ENCODE assay signal across 12 cellular contexts in genomic region chr1:3351300-3352083, GRCh38.
DNase-seq lines count a peak whose midpoint lies in the region; ATAC-seq, FAIRE-seq and TF ChIP-seq lines count a peak whose summit lies in the region.
"Had no signal": no experiment of that assay in that cellular context is flagged by ENCODE, and none has a peak within 500 bp of the region (broad histone marks: within the 10 kb centered on the region; RNA-seq: fewer than 3 reads in every experiment).

No MANE protein-coding gene starts in this region.

- TF ChIP-seq POLR2A in esophagus muscularis mucosa (IDR thresholded peaks at IDR 0.05; ENCODE audit: low read depth) (no peak), prostate gland (IDR thresholded peaks at IDR 0.05) (no peak), vagina (IDR thresholded peaks at IDR 0.05) (no peak)

- TF ChIP-seq EP300 in esophagus muscularis mucosa (IDR thresholded peaks at IDR 0.05), result no peak

- H3K27ac ChIP-seq in left ventricle myocardium inferior (replicated peaks), result peak overlapping the region; percentile 96
- H3K27ac ChIP-seq in esophagus muscularis mucosa (replicated peaks in 1 of 4), result peak overlapping the region; percentile 91 to 98 (median 96)
- H3K27ac ChIP-seq in prostate gland, result peak overlapping the region; percentile 59 to 77
- H3K27ac ChIP-seq in vagina, result peak overlapping the region; percentile 74

- DNase-seq in left ventricle myocardium inferior (no peak), cardiac septum (ENCODE audit: low spot score) (no peak), esophagus muscularis mucosa (ENCODE audit: extremely low spot score) (no peak), prostate gland (ENCODE audit: low spot score) (no peak), vagina (ENCODE audit: extremely low spot score in 2 of 2) (no peak), urothelium cell line (ENCODE audit: low spot score) (no peak), NCI-H226 (no peak)
- DNase-seq: activated CD8-positive, alpha-beta T cell treated with anti-CD3 and anti-CD28 coated beads for 36 hours; NCI-H1092 treated with DMSO at 0.1 percent for 48 hours; NCI-H526 treated with DMSO at 0.1 percent for 48 hours; T1000 had no signal

- H3K4me3 ChIP-seq in left ventricle myocardium inferior, result peak overlapping the region; percentile 41
- peak overlapping the region in 3 of 4 donors; percentile 38 to 49 (median 40) for H3K4me3 ChIP-seq in esophagus muscularis mucosa
- no peak overlapping the region for H3K4me3 ChIP-seq in prostate gland
- H3K4me3 ChIP-seq in vagina, result peak overlapping the region in 1 of 2 donors; percentile 28

- H3K27me3 ChIP-seq in left ventricle myocardium inferior (ENCODE audit: low read depth), result peaks cover 87% of the 10 kb centered on the region
- peaks cover 0 to 36% (median 0%) of the 10 kb centered on the region in 4 donors for H3K27me3 ChIP-seq in esophagus muscularis mucosa
- H3K27me3 ChIP-seq in prostate gland (replicated peaks; ENCODE audit: insufficient read depth), result peaks cover 9% of the 10 kb centered on the region
- H3K27me3 ChIP-seq in vagina, result no peaks in the 10 kb centered on the region

- no peak for ATAC-seq in HG03354 (IDR thresholded peaks at IDR 0.05; ENCODE audit: poor library complexity, severe bottlenecking, unreplicated experiment)
- ATAC-seq: activated CD8-positive, alpha-beta T cell treated with anti-CD3 and anti-CD28 coated beads for 36 hours had no signal

- WGBS in esophagus muscularis mucosa, result 64% methylated on average over 6 of the region's 8 CpGs
- 57% methylated on average over 8 of the region's 8 CpGs for WGBS in prostate gland

- no peak for FAIRE-seq in urothelium cell line (lab: Jason Lieb, UNC)

- H3K9me3 ChIP-seq in left ventricle myocardium inferior (replicated peaks) (no peaks in the 10 kb centered on the region), esophagus muscularis mucosa (no peaks in the 10 kb centered on the region), prostate gland (no peaks in the 10 kb centered on the region), vagina (no peaks in the 10 kb centered on the region)

- H3K4me1 ChIP-seq in left ventricle myocardium inferior (peaks cover 83% of the 10 kb centered on the region), esophagus muscularis mucosa (peaks cover 47 to 78% (median 59%) of the 10 kb centered on the region in 4 donors), prostate gland (replicated peaks) (peaks cover 11% of the 10 kb centered on the region), vagina (peaks cover 18% of the 10 kb centered on the region)

- H3K36me3 ChIP-seq in left ventricle myocardium inferior (no peaks in the 10 kb centered on the region), esophagus muscularis mucosa (no peaks in the 10 kb centered on the region), prostate gland (no peaks in the 10 kb centered on the region), vagina (no peaks in the 10 kb centered on the region)

- intact Hi-C loops in left ventricle myocardium inferior (cut with micrococcal nuclease) (no loop called here), cardiac septum (cut with DNase I) (no loop called here), esophagus muscularis mucosa (cut with DNase I) (loop anchor here (2.0 kb wide), 1 partner anchor 39 kb away; no protein-coding TSS in a partner anchor), prostate gland (cut with DNase I) (loop anchor here (5.0 kb wide), 1 partner anchor 51 kb away; no protein-coding TSS in a partner anchor), vagina (cut with DNase I) (loop anchor here (5.0 kb wide), 2 partner anchors 39 to 51 kb away; no protein-coding TSS in a partner anchor)

- TF ChIP-seq CTCF in left ventricle myocardium inferior (IDR thresholded peaks at IDR 0.05; ENCODE audit: borderline replicate concordance) (no peak), esophagus muscularis mucosa (IDR thresholded peaks at IDR 0.05) (no peak), prostate gland (IDR thresholded peaks at IDR 0.05) (no peak), vagina (IDR thresholded peaks at IDR 0.05) (no peak)

Comparison
In these comparisons a context has a peak if more than half of its experiments do, and no peak if none do; other contexts are left out.
1. H3K4me3 ChIP-seq: peak in left ventricle myocardium inferior (single experiment) and esophagus muscularis mucosa (3 of 4); none in prostate gland (0 of 2).
2. intact Hi-C loops: an anchor here in esophagus muscularis mucosa (2.0 kb wide), prostate gland (5.0 kb wide) and vagina (5.0 kb wide); none called in left ventricle myocardium inferior and cardiac septum.
3. Peak in every context shown above with its lines, with median percentiles within 50 percentile points of each other: H3K27ac ChIP-seq.